In genomic region chr4:169201144-169202124, GRCh38 we compare ENCODE assay signal across 10 cellular contexts.
A peak's percentile ranks its signal among the peaks of the same experiment; 100 is the strongest.
DNase-seq lines count a peak whose midpoint lies in the region; ATAC-seq and TF ChIP-seq lines count a peak whose summit lies in the region.
"Had no signal": no experiment of that assay in that cellular context is flagged by ENCODE, and none has a peak within 500 bp of the region (broad histone marks: within the 10 kb centered on the region; RNA-seq: fewer than 3 reads in every experiment).

No MANE protein-coding gene starts in this region.

- ATAC-seq in HG03432 (IDR thresholded peaks at IDR 0.05; ENCODE audit: unreplicated experiment): peak; percentile 34
- no peak for ATAC-seq in GM21423 (IDR thresholded peaks at IDR 0.05; ENCODE audit: unreplicated experiment)

- H3K4me1 Mint-ChIP-seq in neural crest cell: peaks cover 38% of the 10 kb centered on the region
- no peaks in the 10 kb centered on the region for H3K4me1 Mint-ChIP-seq in activated CD4-positive, alpha-beta memory T cell treated with anti-CD3 and anti-CD28 coated beads for 36 hours (ENCODE audit: low read depth)

- peak overlapping the region; percentile 1; the same call in 1 of the 2 replicates for H3K4me3 ChIP-seq in AG10803 (ENCODE audit: low read length)

- H3K4me3 Mint-ChIP-seq in neural crest cell: no peak overlapping the region
- no peak overlapping the region for H3K4me3 Mint-ChIP-seq in activated CD4-positive, alpha-beta memory T cell treated with anti-CD3 and anti-CD28 coated beads for 36 hours
- H3K4me3 Mint-ChIP-seq: activated B cell treated with CpG ODN at 0.5 μM for 24 hours had no signal

- no peaks in the 10 kb centered on the region for H3K36me3 Mint-ChIP-seq in neural crest cell (ENCODE audit: low read depth)
- H3K36me3 Mint-ChIP-seq in activated CD4-positive, alpha-beta memory T cell treated with anti-CD3 and anti-CD28 coated beads for 36 hours: no peaks in the 10 kb centered on the region

- TF ChIP-seq CTCF in AG10803 (conservative IDR thresholded peaks at IDR 0.05; ENCODE audit: low read length) (no peak), neural crest cell (conservative IDR thresholded peaks at IDR 0.05) (no peak)

- CTCF ChIA-PET in activated CD4-positive, alpha-beta memory T cell treated with anti-CD3 and anti-CD28 coated beads for 36 hours (lab: Charles Lee): no interaction called here

- H3K27ac Mint-ChIP-seq in neural crest cell (ENCODE audit: unreplicated experiment): peak overlapping the region; percentile 14
- no peak overlapping the region for H3K27ac Mint-ChIP-seq in activated CD4-positive, alpha-beta memory T cell treated with anti-CD3 and anti-CD28 coated beads for 36 hours
- H3K27ac Mint-ChIP-seq: activated B cell treated with CpG ODN at 0.5 μM for 24 hours had no signal

- intact Hi-C loops in activated CD4-positive, alpha-beta memory T cell treated with anti-CD3 and anti-CD28 coated beads for 36 hours (cut with micrococcal nuclease): no loop called here

- POLR2A ChIA-PET in activated CD4-positive, alpha-beta memory T cell treated with anti-CD3 and anti-CD28 coated beads for 36 hours (lab: Charles Lee): no interaction called here

- H3K9me3 Mint-ChIP-seq in neural crest cell: no peaks in the 10 kb centered on the region
- no peaks in the 10 kb centered on the region for H3K9me3 Mint-ChIP-seq in activated CD4-positive, alpha-beta memory T cell treated with anti-CD3 and anti-CD28 coated beads for 36 hours
- H3K9me3 Mint-ChIP-seq: activated B cell treated with CpG ODN at 0.5 μM for 24 hours had no signal

- DNase-seq in AG10803 (ENCODE audit: low read depth) (peak; percentile 61), fibroblast of peridontal ligament (ENCODE audit: extremely low read depth) (peak; percentile 81), neural crest cell (ENCODE audit: low read depth, low spot score) (no peak), NK-92 (lab: John Stamatoyannopoulos, UW; ENCODE audit: unreplicated experiment) (no peak), NCI-H2081 (lab: John Stamatoyannopoulos, UW) (no peak)
- DNase-seq in activated CD4-positive, alpha-beta memory T cell treated with anti-CD3 and anti-CD28 coated beads for 36 hours: no peak
- DNase-seq: activated B cell treated with CpG ODN at 0.5 μM for 24 hours, NCI-H2227 treated with DMSO at 0.1 percent for 48 hours had no signal

- H3K27me3 Mint-ChIP-seq in neural crest cell (ENCODE audit: low read depth): no peaks in the 10 kb centered on the region
- H3K27me3 Mint-ChIP-seq in activated CD4-positive, alpha-beta memory T cell treated with anti-CD3 and anti-CD28 coated beads for 36 hours: no peaks in the 10 kb centered on the region
- H3K27me3 Mint-ChIP-seq: activated B cell treated with CpG ODN at 0.5 μM for 24 hours had no signal

Comparison
In these comparisons a context has a peak if more than half of its experiments do, and no peak if none do; other contexts are left out.
1. DNase-seq: peak in AG10803 (single experiment) and fibroblast of peridontal ligament (single experiment); none in neural crest cell (single experiment), NK-92 (single experiment), activated CD4-positive, alpha-beta memory T cell treated with anti-CD3 and anti-CD28 coated beads for 36 hours (single experiment) and NCI-H2081 (0 of 2).